In the genomic region with DNA sequence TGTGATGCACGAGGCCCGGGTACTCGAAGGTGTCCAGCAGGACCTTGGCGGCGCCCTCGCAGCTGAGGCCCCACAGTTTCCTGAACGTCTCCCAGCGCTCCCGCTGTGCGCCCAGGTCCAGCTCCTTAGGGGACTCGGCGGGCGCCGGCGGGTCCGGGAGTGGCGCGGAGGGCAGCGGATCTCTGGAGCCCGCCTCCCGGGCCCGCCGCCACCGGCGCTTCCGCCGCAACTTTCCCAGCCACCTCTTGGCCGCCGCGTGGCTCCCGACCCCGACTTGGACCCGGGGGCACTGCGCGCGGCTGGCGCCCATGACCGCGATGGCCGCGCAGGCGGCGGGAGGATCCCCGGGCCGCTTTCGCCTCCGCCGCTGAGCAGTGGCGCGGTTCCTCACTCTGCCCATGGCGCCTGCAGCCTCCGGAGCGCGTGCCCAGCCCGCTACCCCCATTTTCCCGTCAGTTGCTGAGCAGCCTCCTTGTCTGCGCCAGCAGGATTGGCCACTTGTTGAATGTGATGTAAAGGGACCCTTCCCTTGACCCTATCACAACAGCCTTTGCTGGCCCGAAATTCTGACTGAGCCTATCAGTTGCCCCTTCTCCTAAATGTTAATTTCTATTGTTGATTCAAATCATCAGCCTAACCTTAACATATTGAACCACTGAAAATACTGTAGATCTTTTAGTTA, we compare ENCODE assay signal across 11 cellular contexts. TPM values are rescaled to one million over a fixed set of nuclear protein-coding genes. Genes with fewer than 3 reads are reported as not detected.
DNase-seq lines count a peak whose midpoint lies in the region; ATAC-seq, FAIRE-seq and TF ChIP-seq lines count a peak whose summit lies in the region.
"Not testable (repeated sequence)": the region's sequence is repeated elsewhere in the genome, so short reads cannot be mapped to it uniquely, and the experiment has no call there.
"Had no signal": no experiment of that assay in that cellular context is flagged by ENCODE, and none has a peak within 500 bp of the region (broad histone marks: within the 10 kb centered on the region; RNA-seq: fewer than 3 reads in every experiment).

A gene (minus strand): TSS at position 439 of the 682 bp plus-strand sequence. CDS start 39 bp downstream, at position 400.

- peak within 1 kb of the TSS; percentile 74 for H3K4me3 Mint-ChIP-seq in activated naive CD8-positive, alpha-beta T cell treated with anti-CD3 and anti-CD28 coated beads, Interleukin-2, amount 50 U/mL, for 24 hours
- H3K4me3 Mint-ChIP-seq in glutamatergic neuron (ENCODE audit: unreplicated experiment) (peak within 1 kb of the TSS; percentile 93), memory B cell (peak within 1 kb of the TSS; percentile 59)

- peak; percentile 74 for DNase-seq in ELF-1 (ENCODE audit: low read depth, low spot score)
- DNase-seq in NCI-H1417 treated with DMSO at 0.1 percent for 48 hours (lab: John Stamatoyannopoulos, UW) = peak; percentile 38
- DNase-seq in activated CD4-positive, alpha-beta T cell treated with anti-CD3 and anti-CD28 coated beads for 48 hours = peak; percentile 27
- DNase-seq in activated naive CD8-positive, alpha-beta T cell treated with anti-CD3 and anti-CD28 coated beads, Interleukin-2, amount 50 U/mL, for 24 hours = peak; percentile 3
- DNase-seq in glutamatergic neuron = peak; percentile 13
- not testable (repeated sequence) for DNase-seq in memory B cell (ENCODE audit: low spot score in 2 of 2); psoas muscle
- peak; percentile 81 for DNase-seq in urothelium cell line (ENCODE audit: low spot score)

- WGBS in psoas muscle, 3 donors = 1 to 33% (median 2%) methylated on average over 9 to 49 of the region's 58 CpGs

- intact Hi-C loops in psoas muscle (cut with DNase I) = not testable (repeated sequence)

- H3K27me3 ChIP-seq in psoas muscle (ENCODE audit: insufficient read depth in 3 of 3, low read length in 2 of 3) = peaks cover 0 to 58% (median 3%) of the 10 kb centered on the region in 3 donors

- TF ChIP-seq CTCF in glutamatergic neuron (IDR thresholded peaks at IDR 0.05; ENCODE audit: partially characterized antibody, unreplicated experiment); psoas muscle (IDR thresholded peaks at IDR 0.05): not testable (repeated sequence)

- H3K27ac ChIP-seq in psoas muscle = not testable (repeated sequence)

- not testable (repeated sequence) for H3K36me3 Mint-ChIP-seq in activated naive CD8-positive, alpha-beta T cell treated with anti-CD3 and anti-CD28 coated beads, Interleukin-2, amount 50 U/mL, for 24 hours (ENCODE audit: low read depth); glutamatergic neuron (ENCODE audit: unreplicated experiment); memory B cell

- FAIRE-seq in urothelium cell line (lab: Jason Lieb, UNC) = not testable (repeated sequence)

- H3K9me3 Mint-ChIP-seq in activated naive CD8-positive, alpha-beta T cell treated with anti-CD3 and anti-CD28 coated beads, Interleukin-2, amount 50 U/mL, for 24 hours; glutamatergic neuron (ENCODE audit: unreplicated experiment); memory B cell: not testable (repeated sequence)

- not testable (repeated sequence) for H3K4me1 ChIP-seq in psoas muscle

- H3K27me3 Mint-ChIP-seq in activated naive CD8-positive, alpha-beta T cell treated with anti-CD3 and anti-CD28 coated beads, Interleukin-2, amount 50 U/mL, for 24 hours = peaks cover 44% of the 10 kb centered on the region
- H3K27me3 Mint-ChIP-seq in glutamatergic neuron (ENCODE audit: unreplicated experiment) = not testable (repeated sequence)
- H3K27me3 Mint-ChIP-seq in memory B cell = peaks cover 15% of the 10 kb centered on the region

- not testable (repeated sequence) for H3K9me3 ChIP-seq in psoas muscle

- not testable (repeated sequence) for H3K36me3 ChIP-seq in psoas muscle (ENCODE audit: insufficient read depth in 1 of 2, low read depth in 1 of 2)

- peak within 1 kb of the TSS; percentile 18 for H3K4me3 ChIP-seq in psoas muscle

- not testable (repeated sequence) for H3K27ac Mint-ChIP-seq in activated naive CD8-positive, alpha-beta T cell treated with anti-CD3 and anti-CD28 coated beads, Interleukin-2, amount 50 U/mL, for 24 hours; glutamatergic neuron (ENCODE audit: unreplicated experiment); memory B cell

- H3K4me1 Mint-ChIP-seq in activated naive CD8-positive, alpha-beta T cell treated with anti-CD3 and anti-CD28 coated beads, Interleukin-2, amount 50 U/mL, for 24 hours; glutamatergic neuron (ENCODE audit: low read depth, unreplicated experiment); memory B cell: not testable (repeated sequence)

- ATAC-seq in activated naive CD8-positive, alpha-beta T cell treated with anti-CD3 and anti-CD28 coated beads, Interleukin-2, amount 50 U/mL, for 24 hours = peak; percentile 28
- not testable (repeated sequence) for ATAC-seq in memory B cell (ENCODE audit: low read depth); psoas muscle

RNA-seq across cellular contexts. Expression of the gene that starts here (rescaled TPM):
- total RNA-seq in glutamatergic neuron (ENCODE audit: unreplicated experiment) (0.42 TPM), psoas muscle (not detected)
- polyA plus RNA-seq in psoas muscle = not detected
- total RNA-seq: esophagus mucosa, SJCRH30 had no signal
- polyA plus RNA-seq: IgD-negative memory B cell had no signal

Comparison
In these comparisons a context has a peak if more than half of its experiments do, and no peak if none do; other contexts are left out.
1. Peak in DNase-seq in glutamatergic neuron; RNA of the gene not detected or under 1 TPM.